Comparison of ENCODE assay signal across 19 cellular contexts in the genomic region with DNA sequence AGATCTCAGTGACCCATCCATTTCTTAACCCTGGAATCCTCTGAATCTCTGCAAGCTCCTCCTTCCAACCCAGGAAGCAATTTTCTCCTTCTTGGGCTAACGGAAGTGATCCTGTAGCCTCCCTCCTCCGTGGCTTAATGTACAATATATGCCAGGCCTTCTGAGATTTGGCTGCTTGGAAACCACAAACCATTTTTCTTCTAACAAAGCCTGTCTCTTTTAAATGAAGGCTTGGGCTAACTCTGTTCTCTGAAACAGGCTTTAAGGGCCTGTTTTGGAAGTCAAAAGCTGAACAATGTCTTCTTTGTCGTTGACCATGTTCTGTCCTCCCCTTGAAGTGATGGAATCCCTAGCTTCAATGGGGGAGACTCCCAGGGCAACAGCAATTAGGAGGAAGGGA. TPM values are rescaled to one million over a fixed set of nuclear protein-coding genes. Genes with fewer than 3 reads are reported as not detected.
DNase-seq lines count a peak whose midpoint lies in the region; ATAC-seq and TF ChIP-seq lines count a peak whose summit lies in the region.
"Had no signal": no experiment of that assay in that cellular context is flagged by ENCODE, and none has a peak within 500 bp of the region (broad histone marks: within the 10 kb centered on the region; RNA-seq: fewer than 3 reads in every experiment).

No MANE protein-coding gene starts in this region.

- TF ChIP-seq EP300 in esophagus muscularis mucosa (IDR thresholded peaks at IDR 0.05), result no peak

- peaks cover 58% of the 10 kb centered on the region for H3K36me3 Mint-ChIP-seq in activated CD4-positive, alpha-beta T cell treated with anti-CD3 and anti-CD28 coated beads, Interleukin-2, amount 10 ng/mL, durations not matched to agents 24 days and 14 days (ENCODE audit: low read depth)
- H3K36me3 Mint-ChIP-seq in activated T-helper 1 cell treated with anti-CD3 and anti-CD28 coated beads, Interleukin-12 subunit alpha, Interleukin-12 subunit beta, Interleukin-2, Interleukin-4 antibody, amounts not matched to agents 30 ng/mL and 10 ng/mL and 1 ng/mL, durations not matched to agents 14 hours and 24 hours and 36 hours (ENCODE audit: low read depth), result peaks cover 41% of the 10 kb centered on the region

- no peaks in the 10 kb centered on the region for H3K36me3 ChIP-seq in esophagus muscularis mucosa
- H3K36me3 ChIP-seq: cardiac muscle cell, heart left ventricle, right atrium auricular region had no signal

- no peak for DNase-seq in activated CD4-positive, alpha-beta T cell treated with anti-CD3 and anti-CD28 coated beads, Interleukin-2, amount 10 ng/mL, durations not matched to agents 24 days and 14 days
- DNase-seq in activated CD4-positive, alpha-beta T cell treated with anti-CD3 and anti-CD28 coated beads, Interleukin-2, amount 50 U/mL, for 48 hours, result no peak
- no peak for DNase-seq in activated T-helper 1 cell treated with anti-CD3 and anti-CD28 coated beads, Interleukin-12 subunit alpha, Interleukin-12 subunit beta, Interleukin-2, Interleukin-4 antibody, amounts not matched to agents 30 ng/mL and 10 ng/mL and 1 ng/mL, durations not matched to agents 14 hours and 24 hours and 36 hours (ENCODE audit: low spot score)
- no peak for DNase-seq in esophagus muscularis mucosa (ENCODE audit: extremely low spot score)
- no peak for DNase-seq in sciatic nerve (ENCODE audit: low spot score)
- no peak for DNase-seq in NCI-H524 (lab: John Stamatoyannopoulos, UW)
- no peak for DNase-seq in stimulated activated CD4-positive, alpha-beta T cell treated with anti-CD3 and anti-CD28 coated beads, Interleukin-2, amount 100 ng/mL, for 24 hours
- DNase-seq in left ventricle myocardium superior, result no peak
- DNase-seq: activated B cell treated with CpG ODN at 0.5 μM for 24 hours; heart left ventricle; kidney glomerular epithelial cell; NCI-H146; NCI-H446; PC-9; stimulated activated CD4-positive, alpha-beta T cell treated with anti-CD3 and anti-CD28 coated beads, Interleukin-2, amount 100 ng/mL, for 48 hours; stimulated activated naive CD4-positive, alpha-beta T cell treated with Interleukin-2 at 50 U/mL for 16 hours had no signal

- no peak overlapping the region for H3K4me3 ChIP-seq in esophagus muscularis mucosa
- H3K4me3 ChIP-seq: cardiac muscle cell, heart left ventricle, PC-9, right atrium auricular region had no signal

- H3K4me1 Mint-ChIP-seq in activated CD4-positive, alpha-beta T cell treated with anti-CD3 and anti-CD28 coated beads, Interleukin-2, amount 10 ng/mL, durations not matched to agents 24 days and 14 days, result peaks cover 77% of the 10 kb centered on the region
- H3K4me1 Mint-ChIP-seq in activated T-helper 1 cell treated with anti-CD3 and anti-CD28 coated beads, Interleukin-12 subunit alpha, Interleukin-12 subunit beta, Interleukin-2, Interleukin-4 antibody, amounts not matched to agents 30 ng/mL and 10 ng/mL and 1 ng/mL, durations not matched to agents 14 hours and 24 hours and 36 hours (ENCODE audit: low read depth), result peaks cover 85% of the 10 kb centered on the region

- peak overlapping the region; percentile 4 to 46 (median 30) for H3K27ac ChIP-seq in esophagus muscularis mucosa (replicated peaks in 1 of 4)
- H3K27ac ChIP-seq: cardiac muscle cell, epithelial cell of prostate, PC-9 had no signal

- no peaks in the 10 kb centered on the region for H3K9me3 ChIP-seq in esophagus muscularis mucosa
- H3K9me3 ChIP-seq: heart left ventricle, right atrium auricular region had no signal

- peak overlapping the region; percentile 51 for H3K27ac Mint-ChIP-seq in activated CD4-positive, alpha-beta T cell treated with anti-CD3 and anti-CD28 coated beads, Interleukin-2, amount 10 ng/mL, durations not matched to agents 24 days and 14 days
- H3K27ac Mint-ChIP-seq in activated T-helper 1 cell treated with anti-CD3 and anti-CD28 coated beads, Interleukin-12 subunit alpha, Interleukin-12 subunit beta, Interleukin-2, Interleukin-4 antibody, amounts not matched to agents 30 ng/mL and 10 ng/mL and 1 ng/mL, durations not matched to agents 14 hours and 24 hours and 36 hours, result peak overlapping the region; percentile 52
- H3K27ac Mint-ChIP-seq: activated B cell treated with CpG ODN at 0.5 μM for 24 hours had no signal

- H3K27me3 ChIP-seq in esophagus muscularis mucosa, result no peaks in the 10 kb centered on the region
- H3K27me3 ChIP-seq: cardiac muscle cell, heart left ventricle, right atrium auricular region had no signal

- peaks cover 6 to 30% (median 18%) of the 10 kb centered on the region in 4 donors for H3K4me1 ChIP-seq in esophagus muscularis mucosa

- peak overlapping the region; percentile 24 for H3K4me3 Mint-ChIP-seq in activated CD4-positive, alpha-beta T cell treated with anti-CD3 and anti-CD28 coated beads, Interleukin-2, amount 10 ng/mL, durations not matched to agents 24 days and 14 days
- no peak overlapping the region for H3K4me3 Mint-ChIP-seq in activated T-helper 1 cell treated with anti-CD3 and anti-CD28 coated beads, Interleukin-12 subunit alpha, Interleukin-12 subunit beta, Interleukin-2, Interleukin-4 antibody, amounts not matched to agents 30 ng/mL and 10 ng/mL and 1 ng/mL, durations not matched to agents 14 hours and 24 hours and 36 hours
- H3K4me3 Mint-ChIP-seq: activated B cell treated with CpG ODN at 0.5 μM for 24 hours had no signal

- H3K27me3 Mint-ChIP-seq in activated CD4-positive, alpha-beta T cell treated with anti-CD3 and anti-CD28 coated beads, Interleukin-2, amount 10 ng/mL, durations not matched to agents 24 days and 14 days, result no peaks in the 10 kb centered on the region
- no peaks in the 10 kb centered on the region for H3K27me3 Mint-ChIP-seq in activated T-helper 1 cell treated with anti-CD3 and anti-CD28 coated beads, Interleukin-12 subunit alpha, Interleukin-12 subunit beta, Interleukin-2, Interleukin-4 antibody, amounts not matched to agents 30 ng/mL and 10 ng/mL and 1 ng/mL, durations not matched to agents 14 hours and 24 hours and 36 hours (ENCODE audit: insufficient read depth)
- H3K27me3 Mint-ChIP-seq: activated B cell treated with CpG ODN at 0.5 μM for 24 hours had no signal

- 95% methylated on average over 3 of the region's 3 CpGs for WGBS in esophagus muscularis mucosa

- H3K9me3 Mint-ChIP-seq in activated CD4-positive, alpha-beta T cell treated with anti-CD3 and anti-CD28 coated beads, Interleukin-2, amount 10 ng/mL, durations not matched to agents 24 days and 14 days, result no peaks in the 10 kb centered on the region
- no peaks in the 10 kb centered on the region for H3K9me3 Mint-ChIP-seq in activated T-helper 1 cell treated with anti-CD3 and anti-CD28 coated beads, Interleukin-12 subunit alpha, Interleukin-12 subunit beta, Interleukin-2, Interleukin-4 antibody, amounts not matched to agents 30 ng/mL and 10 ng/mL and 1 ng/mL, durations not matched to agents 14 hours and 24 hours and 36 hours
- H3K9me3 Mint-ChIP-seq: activated B cell treated with CpG ODN at 0.5 μM for 24 hours had no signal

- TF ChIP-seq POLR2A in esophagus muscularis mucosa (IDR thresholded peaks at IDR 0.05; ENCODE audit: low read depth), result no peak

- no peak for TF ChIP-seq CTCF in esophagus muscularis mucosa (IDR thresholded peaks at IDR 0.05)

- intact Hi-C loops in activated CD4-positive, alpha-beta T cell treated with anti-CD3 and anti-CD28 coated beads, Interleukin-2, amount 10 ng/mL, durations not matched to agents 24 days and 14 days (cut with micrococcal nuclease), result loop anchor here (1.0 kb wide), 1 partner anchor 8 kb away; no protein-coding TSS in a partner anchor
- intact Hi-C loops in activated T-helper 1 cell treated with anti-CD3 and anti-CD28 coated beads, Interleukin-12 subunit alpha, Interleukin-12 subunit beta, Interleukin-2, Interleukin-4 antibody, amounts not matched to agents 30 ng/mL and 10 ng/mL and 1 ng/mL, durations not matched to agents 14 hours and 24 hours and 36 hours (cut with micrococcal nuclease), result no loop called here
- intact Hi-C loops in esophagus muscularis mucosa (cut with DNase I), result no loop called here
- intact Hi-C loops in sciatic nerve (cut with DNase I), result no loop called here
- intact Hi-C loops in left ventricle myocardium superior (cut with micrococcal nuclease), result no loop called here

- peak; percentile 70 for ATAC-seq in sciatic nerve
- ATAC-seq in left ventricle myocardium superior, result no peak

RNA-seq across cellular contexts. Expression of a gene that starts 14.9 kb away (rescaled TPM):
- 331 and 341 TPM in 2 replicates for total RNA-seq in activated CD4-positive, alpha-beta T cell treated with anti-CD3 and anti-CD28 coated beads, Interleukin-2, amount 10 ng/mL, durations not matched to agents 24 days and 14 days
- total RNA-seq in activated T-helper 1 cell treated with anti-CD3 and anti-CD28 coated beads, Interleukin-12 subunit alpha, Interleukin-12 subunit beta, Interleukin-2, Interleukin-4 antibody, amounts not matched to agents 30 ng/mL and 10 ng/mL and 1 ng/mL, durations not matched to agents 14 hours and 24 hours and 36 hours, result 347 and 355 TPM in 2 replicates
- total RNA-seq in esophagus muscularis mucosa (10 to 100 TPM; 37.8 to 65.8 (median 53.8) TPM), sciatic nerve (173 TPM), left ventricle myocardium superior (51.6 TPM)
